Comparison of ENCODE assay signal across 14 cellular contexts in the genomic region with DNA sequence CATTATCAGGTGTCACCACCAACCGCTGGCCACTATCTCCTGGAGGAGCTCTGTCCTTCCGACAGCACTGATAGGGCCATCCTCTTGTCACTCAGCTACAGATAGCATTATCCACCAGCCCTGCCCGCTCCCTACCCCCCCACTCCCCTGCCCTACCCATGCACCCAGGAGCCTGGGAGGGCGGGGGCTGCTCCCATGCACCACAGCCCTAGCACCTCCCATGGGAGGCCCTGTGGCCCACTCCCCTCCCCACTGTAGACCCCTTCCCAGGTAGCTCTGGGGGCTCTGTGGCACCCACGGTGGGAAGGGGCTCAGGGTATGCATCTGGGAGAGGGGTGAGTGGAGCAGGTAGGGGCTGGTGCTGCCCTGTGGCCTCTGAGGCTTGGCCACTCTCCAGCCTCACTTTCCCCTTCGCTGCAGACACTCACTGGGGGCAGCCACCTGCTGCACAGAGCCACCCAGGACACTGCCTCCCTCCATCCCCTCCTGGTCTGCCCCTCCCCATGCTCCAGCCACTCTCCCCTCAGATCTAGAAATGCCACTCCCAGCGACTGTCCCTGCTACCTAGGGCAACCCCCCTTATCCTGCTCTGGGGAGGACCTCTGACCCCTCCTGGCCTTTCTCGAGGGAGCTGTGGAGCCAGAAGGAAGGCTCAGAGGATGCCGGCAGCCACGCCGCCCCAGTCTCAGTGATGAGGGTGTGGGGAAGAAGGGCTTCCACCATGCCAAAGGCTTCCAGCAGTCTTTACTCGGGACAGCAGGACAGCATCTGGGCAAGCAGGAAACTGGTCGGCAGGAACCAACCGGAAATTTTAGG. TPM values are rescaled to one million over a fixed set of nuclear protein-coding genes. Genes with fewer than 3 reads are reported as not detected.
DNase-seq lines count a peak whose midpoint lies in the region; ATAC-seq and TF ChIP-seq lines count a peak whose summit lies in the region.
"Had no signal": no experiment of that assay in that cellular context is flagged by ENCODE, and none has a peak within 500 bp of the region (broad histone marks: within the 10 kb centered on the region; RNA-seq: fewer than 3 reads in every experiment).

No MANE protein-coding gene starts in this region.

- H3K27ac ChIP-seq in mesendoderm (ENCODE audit: low read depth, low read length) (no peak overlapping the region), vagina (no peak overlapping the region), foreskin keratinocyte (no peak overlapping the region)
- H3K27ac ChIP-seq: BLaER1, pancreas, PC-9 had no signal

- H3K79me1 ChIP-seq in mesendoderm (ENCODE audit: low read length) = no peaks in the 10 kb centered on the region

- ATAC-seq in stimulated activated naive CD8-positive, alpha-beta T cell treated with anti-CD3 and anti-CD28 coated beads, Interleukin-15, Interleukin-2, amounts not matched to agents 100 U/mL and 50 U/mL, for 24 hours = no peak
- ATAC-seq in activated naive CD8-positive, alpha-beta T cell treated with anti-CD3 and anti-CD28 coated beads, Interleukin-2, amount 10 ng/mL, durations not matched to agents 7 days and 5 days (ENCODE audit: low read depth) = no peak
- ATAC-seq in foreskin keratinocyte = no peak
- ATAC-seq: pancreas had no signal

- TF ChIP-seq POLR2A in vagina (IDR thresholded peaks at IDR 0.05) = no peak

- no peak overlapping the region for H3K4me2 ChIP-seq in mesendoderm (ENCODE audit: low read length)
- H3K4me2 ChIP-seq: BLaER1, PC-9 had no signal

- no peak overlapping the region for H3K4me3 ChIP-seq in mesendoderm (ENCODE audit: low read length)
- H3K4me3 ChIP-seq in vagina = no peak overlapping the region
- H3K4me3 ChIP-seq: BLaER1, pancreas, PC-9 had no signal

- no peaks in the 10 kb centered on the region for H3K27me3 Mint-ChIP-seq in stimulated activated naive CD8-positive, alpha-beta T cell treated with anti-CD3 and anti-CD28 coated beads, Interleukin-15, Interleukin-2, amounts not matched to agents 100 ng/mL and 50 ng/mL, for 24 hours
- no peaks in the 10 kb centered on the region for H3K27me3 Mint-ChIP-seq in activated naive CD8-positive, alpha-beta T cell treated with anti-CD3 and anti-CD28 coated beads, Interleukin-2, amount 10 ng/mL, durations not matched to agents 7 days and 5 days

- H3K27ac Mint-ChIP-seq in stimulated activated naive CD8-positive, alpha-beta T cell treated with anti-CD3 and anti-CD28 coated beads, Interleukin-15, Interleukin-2, amounts not matched to agents 100 ng/mL and 50 ng/mL, for 24 hours = peak overlapping the region; percentile 45
- no peak overlapping the region for H3K27ac Mint-ChIP-seq in activated naive CD8-positive, alpha-beta T cell treated with anti-CD3 and anti-CD28 coated beads, Interleukin-2, amount 10 ng/mL, durations not matched to agents 7 days and 5 days

- no peak overlapping the region for H3K18ac ChIP-seq in mesendoderm (ENCODE audit: low read length)

- WGBS in mesendoderm (ENCODE audit: extremely low coverage, insufficient coverage, low lambda C conversion rate) = no CpG with 5 or more reads among the region's 14 CpGs

- H3K36me3 ChIP-seq in mesendoderm (ENCODE audit: control insufficient read depth, insufficient read depth, low read length) (no peaks in the 10 kb centered on the region), vagina (no peaks in the 10 kb centered on the region)
- H3K36me3 ChIP-seq: BLaER1, pancreas had no signal

- no peaks in the 10 kb centered on the region for H3K79me2 ChIP-seq in mesendoderm (ENCODE audit: control insufficient read depth, insufficient read depth, low read length)

- H3K36me3 Mint-ChIP-seq in stimulated activated naive CD8-positive, alpha-beta T cell treated with anti-CD3 and anti-CD28 coated beads, Interleukin-15, Interleukin-2, amounts not matched to agents 100 ng/mL and 50 ng/mL, for 24 hours (ENCODE audit: low read depth) = no peaks in the 10 kb centered on the region
- no peaks in the 10 kb centered on the region for H3K36me3 Mint-ChIP-seq in activated naive CD8-positive, alpha-beta T cell treated with anti-CD3 and anti-CD28 coated beads, Interleukin-2, amount 10 ng/mL, durations not matched to agents 7 days and 5 days

- no peak overlapping the region for H3K56ac ChIP-seq in mesendoderm (ENCODE audit: low read length)

- no peak for DNase-seq in stimulated activated naive CD8-positive, alpha-beta T cell treated with anti-CD3 and anti-CD28 coated beads, Interleukin-15, Interleukin-2, amounts not matched to agents 100 U/mL and 50 U/mL, for 24 hours
- peak; percentile 28 for DNase-seq in activated naive CD8-positive, alpha-beta T cell treated with anti-CD3 and anti-CD28 coated beads, Interleukin-2, amount 10 ng/mL, durations not matched to agents 7 days and 5 days
- DNase-seq in mesendoderm = peak; percentile 74
- peak; percentile 85 to 95 for DNase-seq in vagina (ENCODE audit: extremely low spot score in 2 of 2)
- no peak for DNase-seq in stimulated activated CD4-positive, alpha-beta T cell treated with anti-CD3 and anti-CD28 coated beads, Interleukin-4, amount 100 ng/mL, for 1 hour
- DNase-seq in activated CD4-positive, alpha-beta T cell treated with anti-CD3 and anti-CD28 coated beads for 4 hours = no peak
- DNase-seq in foreskin keratinocyte = no peak
- DNase-seq: effector memory CD4-positive, alpha-beta T cell; MM.1S; PC-9; T1000 had no signal

- no peak overlapping the region for H3K9ac ChIP-seq in mesendoderm (ENCODE audit: low read length)
- H3K9ac ChIP-seq: BLaER1 had no signal

- no peak overlapping the region for H3K4me3 Mint-ChIP-seq in stimulated activated naive CD8-positive, alpha-beta T cell treated with anti-CD3 and anti-CD28 coated beads, Interleukin-15, Interleukin-2, amounts not matched to agents 100 ng/mL and 50 ng/mL, for 24 hours
- no peak overlapping the region for H3K4me3 Mint-ChIP-seq in activated naive CD8-positive, alpha-beta T cell treated with anti-CD3 and anti-CD28 coated beads, Interleukin-2, amount 10 ng/mL, durations not matched to agents 7 days and 5 days

- no peak overlapping the region for H3K4ac ChIP-seq in mesendoderm (ENCODE audit: low read depth, low read length)

- intact Hi-C loops in vagina (cut with DNase I) = no loop called here

- H4K5ac ChIP-seq in mesendoderm (ENCODE audit: low read length) = no peak overlapping the region

- H3K4me1 ChIP-seq in mesendoderm (ENCODE audit: control insufficient read depth, low read depth, low read length) = peaks cover 3% of the 10 kb centered on the region
- H3K4me1 ChIP-seq in vagina = peaks cover 32% of the 10 kb centered on the region
- peaks cover 5% of the 10 kb centered on the region for H3K4me1 ChIP-seq in foreskin keratinocyte
- H3K4me1 ChIP-seq: pancreas had no signal

- H3K27me3 ChIP-seq in mesendoderm (ENCODE audit: insufficient read depth, low read length, poor library complexity) = no peaks in the 10 kb centered on the region
- no peaks in the 10 kb centered on the region for H3K27me3 ChIP-seq in vagina
- H3K27me3 ChIP-seq in foreskin keratinocyte = no peaks in the 10 kb centered on the region
- H3K27me3 ChIP-seq: BLaER1, pancreas had no signal

- no peaks in the 10 kb centered on the region for H3K9me3 Mint-ChIP-seq in stimulated activated naive CD8-positive, alpha-beta T cell treated with anti-CD3 and anti-CD28 coated beads, Interleukin-15, Interleukin-2, amounts not matched to agents 100 ng/mL and 50 ng/mL, for 24 hours
- no peaks in the 10 kb centered on the region for H3K9me3 Mint-ChIP-seq in activated naive CD8-positive, alpha-beta T cell treated with anti-CD3 and anti-CD28 coated beads, Interleukin-2, amount 10 ng/mL, durations not matched to agents 7 days and 5 days

- no peak overlapping the region for H4K8ac ChIP-seq in mesendoderm (ENCODE audit: low read depth, low read length)

- H2AK5ac ChIP-seq in mesendoderm (ENCODE audit: low read length) = no peak overlapping the region

- H2BK120ac ChIP-seq in mesendoderm (ENCODE audit: low read depth, low read length) = no peak overlapping the region

- no peak overlapping the region for H3K23ac ChIP-seq in mesendoderm (ENCODE audit: low read length)

- no peak overlapping the region for H2BK15ac ChIP-seq in mesendoderm (replicated peaks; ENCODE audit: low read depth)

- H3K9me3 ChIP-seq in vagina = no peaks in the 10 kb centered on the region
- H3K9me3 ChIP-seq: BLaER1, pancreas had no signal

- POLR2A ChIA-PET in activated naive CD8-positive, alpha-beta T cell treated with anti-CD3 and anti-CD28 coated beads, Interleukin-2, amount 10 ng/mL, durations not matched to agents 7 days and 5 days (lab: Charles Lee) = no interaction called here

- H3K4me1 Mint-ChIP-seq in stimulated activated naive CD8-positive, alpha-beta T cell treated with anti-CD3 and anti-CD28 coated beads, Interleukin-15, Interleukin-2, amounts not matched to agents 100 ng/mL and 50 ng/mL, for 24 hours (ENCODE audit: low read depth) = peaks cover 13% of the 10 kb centered on the region
- peaks cover 9% of the 10 kb centered on the region for H3K4me1 Mint-ChIP-seq in activated naive CD8-positive, alpha-beta T cell treated with anti-CD3 and anti-CD28 coated beads, Interleukin-2, amount 10 ng/mL, durations not matched to agents 7 days and 5 days

- TF ChIP-seq CTCF in vagina (IDR thresholded peaks at IDR 0.05) (no peak), foreskin keratinocyte (conservative IDR thresholded peaks at IDR 0.05) (no peak)

- H2BK5ac ChIP-seq in mesendoderm (ENCODE audit: low read length) = no peak overlapping the region

RNA-seq across cellular contexts. Expression of a gene that starts 58.5 kb away (rescaled TPM):
- under 1 TPM; 0.08 to 0.09 TPM for total RNA-seq in activated naive CD8-positive, alpha-beta T cell treated with anti-CD3 and anti-CD28 coated beads, Interleukin-2, amount 10 ng/mL, durations not matched to agents 7 days and 5 days
- polyA plus RNA-seq in mesendoderm (2013, experiment 1 of 2) = 0.21 TPM
- polyA plus RNA-seq in mesendoderm (2013, experiment 2 of 2) = 0.15 TPM
- total RNA-seq in vagina (2.9 TPM), foreskin keratinocyte (0.53 and 2.0 TPM in 2 replicates)
- 0.39 and 1.6 TPM in 2 replicates for polyA plus RNA-seq in foreskin keratinocyte

Comparison
In these comparisons a context has a peak if more than half of its experiments do, and no peak if none do; other contexts are left out.
1. DNase-seq: peak in activated naive CD8-positive, alpha-beta T cell treated with anti-CD3 and anti-CD28 coated beads, Interleukin-2, amount 10 ng/mL, durations not matched to agents 7 days and 5 days (single experiment), mesendoderm (single experiment) and vagina (2 of 2); none in stimulated activated naive CD8-positive, alpha-beta T cell treated with anti-CD3 and anti-CD28 coated beads, Interleukin-15, Interleukin-2, amounts not matched to agents 100 U/mL and 50 U/mL, for 24 hours (single experiment), stimulated activated CD4-positive, alpha-beta T cell treated with anti-CD3 and anti-CD28 coated beads, Interleukin-4, amount 100 ng/mL, for 1 hour (single experiment), activated CD4-positive, alpha-beta T cell treated with anti-CD3 and anti-CD28 coated beads for 4 hours (0 of 2) and foreskin keratinocyte (0 of 2).